Comparison of ENCODE assay signal across 19 cellular contexts in the genomic region with DNA sequence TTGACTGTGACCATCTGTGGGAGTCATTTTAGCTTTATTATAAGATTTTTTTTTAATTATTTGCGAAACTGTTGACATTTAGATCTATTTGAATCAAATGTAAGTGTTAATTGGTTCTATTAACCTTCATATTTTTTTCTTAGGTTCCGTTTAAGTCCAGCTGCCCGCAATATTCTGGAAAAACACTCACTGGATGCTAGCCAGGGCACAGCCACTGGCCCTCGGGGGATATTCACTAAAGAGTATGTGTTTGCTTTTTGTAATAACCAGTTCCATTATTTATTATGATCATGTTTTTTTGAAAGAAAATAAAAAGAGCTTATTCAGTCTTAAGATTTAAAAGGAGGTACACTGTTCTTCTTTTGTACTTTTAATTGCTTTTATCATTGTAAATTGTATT. TPM values are rescaled to one million over a fixed set of nuclear protein-coding genes. Genes with fewer than 3 reads are reported as not detected.
A peak's percentile ranks its signal among the peaks of the same experiment; 100 is the strongest.
DNase-seq lines count a peak whose midpoint lies in the region; ATAC-seq and TF ChIP-seq lines count a peak whose summit lies in the region.
"Had no signal": no experiment of that assay in that cellular context is flagged by ENCODE, and none has a peak within 500 bp of the region (broad histone marks: within the 10 kb centered on the region; RNA-seq: fewer than 3 reads in every experiment).

No MANE protein-coding gene starts in this region.

- no peak overlapping the region for H3K9ac ChIP-seq in mammary epithelial cell (ENCODE audit: insufficient read depth, low read length)
- H3K9ac ChIP-seq: BLaER1 treated with 17β-estradiol and CSF1 and Interleukin-3, amounts not matched to agents 10 nM and 100 nM had no signal

- H3K36me3 Mint-ChIP-seq in MCF 10A (ENCODE audit: insufficient read depth, unreplicated experiment), result peaks cover 37% of the 10 kb centered on the region

- H3K4me1 Mint-ChIP-seq in MCF 10A (ENCODE audit: insufficient read depth, unreplicated experiment), result peaks cover 5% of the 10 kb centered on the region
- H3K4me1 Mint-ChIP-seq: activated CD4-positive, alpha-beta T cell treated with anti-CD3 and anti-CD28 coated beads for 36 hours; stimulated activated effector memory CD8-positive, alpha-beta T cell treated with anti-CD3 and anti-CD28 coated beads, Interleukin-12 subunit alpha, Interleukin-12 subunit beta, amount 100 ng/mL, for 72 hours had no signal

- no peaks in the 10 kb centered on the region for H3K79me2 ChIP-seq in mammary epithelial cell (ENCODE audit: insufficient read depth, low read length)
- H3K79me2 ChIP-seq: hepatocyte had no signal

- in situ Hi-C loops in mammary epithelial cell (cut with MboI; ENCODE audit: low sequenced_read_pairs in 2 of 2), result no loop called here

- ATAC-seq in heart right ventricle, result no peak
- ATAC-seq: activated CD4-positive, alpha-beta T cell treated with anti-CD3 and anti-CD28 coated beads for 36 hours; stimulated activated effector memory CD8-positive, alpha-beta T cell treated with anti-CD3 and anti-CD28 coated beads, Interleukin-12 subunit alpha, Interleukin-12 subunit beta, amount 100 ng/mL, for 72 hours had no signal

- H3K4me1 ChIP-seq in mammary epithelial cell (ENCODE audit: insufficient read depth, low read length) (no peaks in the 10 kb centered on the region), heart right ventricle (peaks cover 0 to 20% (median 4%) of the 10 kb centered on the region in 9 donors), testis (peaks cover 6% of the 10 kb centered on the region)

- no peak overlapping the region for H3K4me3 Mint-ChIP-seq in MCF 10A (ENCODE audit: unreplicated experiment)
- H3K4me3 Mint-ChIP-seq: activated CD4-positive, alpha-beta T cell treated with anti-CD3 and anti-CD28 coated beads for 36 hours; stimulated activated effector memory CD8-positive, alpha-beta T cell treated with anti-CD3 and anti-CD28 coated beads, Interleukin-12 subunit alpha, Interleukin-12 subunit beta, amount 100 ng/mL, for 72 hours had no signal

- no peak overlapping the region for H3K4me2 ChIP-seq in mammary epithelial cell (ENCODE audit: insufficient read depth, low read depth, low read length)
- H3K4me2 ChIP-seq: BLaER1 treated with 17β-estradiol and CSF1 and Interleukin-3, amounts not matched to agents 10 nM and 100 nM; hepatocyte; PC-9 had no signal

- POLR2A ChIA-PET in MCF 10A (lab: Yijun Ruan, JAX), result interaction anchor here (0.6 to 1.2 kb wide), 6 partner anchors 10 to 432 kb away, joined by 3 to 5 read pairs (median 4); no protein-coding TSS in a partner anchor

- peak; percentile 7 for DNase-seq in MCF 10A (ENCODE audit: unreplicated experiment)
- DNase-seq in mammary epithelial cell, result no peak
- peak; percentile 54 for DNase-seq in RPMI7951 (ENCODE audit: low read depth)
- DNase-seq in heart right ventricle, result peak; percentile 12 to 22
- DNase-seq in testis, result peak; percentile 27
- DNase-seq in GM10266 (ENCODE audit: extremely low spot score), result no peak
- no peak for DNase-seq in DMS53 (lab: John Stamatoyannopoulos, UW)
- DNase-seq in activated effector memory CD4-positive, alpha-beta T cell treated with Interleukin-2 at 50 U/mL for 16 hours, result no peak
- DNase-seq: activated CD4-positive, alpha-beta T cell treated with anti-CD3 and anti-CD28 coated beads for 36 hours; esophagus squamous epithelium; NCI-H2029; NCI-H526; PC-9; trophoblast cell had no signal

- no peak overlapping the region for H2AFZ ChIP-seq in mammary epithelial cell (ENCODE audit: low read depth, low read length)
- H2AFZ ChIP-seq: hepatocyte, PC-9 had no signal

- no peaks in the 10 kb centered on the region for H4K20me1 ChIP-seq in mammary epithelial cell (ENCODE audit: insufficient read depth, low read length)
- H4K20me1 ChIP-seq: BLaER1 treated with 17β-estradiol and CSF1 and Interleukin-3, amounts not matched to agents 10 nM and 100 nM had no signal

- no peak for TF ChIP-seq CTCF in MCF 10A (IDR thresholded peaks at IDR 0.05; ENCODE audit: unreplicated experiment)
- TF ChIP-seq CTCF in mammary epithelial cell (conservative IDR thresholded peaks at IDR 0.05 in 1 of 2, IDR thresholded peaks at IDR 0.05 in 1 of 2; ENCODE audit: extremely low read depth in 1 of 2, insufficient read depth in 1 of 2, low read depth in 1 of 2, low read length in 2 of 2), result no peak
- TF ChIP-seq CTCF in heart right ventricle (IDR thresholded peaks at IDR 0.05), result no peak
- TF ChIP-seq CTCF in testis (IDR thresholded peaks at IDR 0.05), result no peak
- TF ChIP-seq CTCF in GM10266 (IDR thresholded peaks at IDR 0.05; ENCODE audit: control insufficient read depth, insufficient read depth, low read depth, missing control alignments), result no peak

- H3K36me3 ChIP-seq in mammary epithelial cell (ENCODE audit: insufficient read depth, low read length), result no peaks in the 10 kb centered on the region
- H3K36me3 ChIP-seq in heart right ventricle, result peaks cover 0 to 53% (median 4%) of the 10 kb centered on the region in 9 donors
- H3K36me3 ChIP-seq in testis (ENCODE audit: low read depth, missing control alignments), result no peaks in the 10 kb centered on the region
- H3K36me3 ChIP-seq: adrenal gland had no signal

- H3K9me3 Mint-ChIP-seq in MCF 10A (ENCODE audit: unreplicated experiment), result no peaks in the 10 kb centered on the region
- H3K9me3 Mint-ChIP-seq: stimulated activated effector memory CD8-positive, alpha-beta T cell treated with anti-CD3 and anti-CD28 coated beads, Interleukin-12 subunit alpha, Interleukin-12 subunit beta, amount 100 ng/mL, for 72 hours had no signal

- BruUV-seq in MCF 10A (replicated peaks; lab: Mats Ljungman, UMichigan) (no TSS peak), mammary epithelial cell (replicated peaks; lab: Mats Ljungman, UMichigan) (no TSS peak)

- dilution Hi-C loops in mammary epithelial cell (cut with HindIII; ENCODE audit: low sequenced_read_pairs), result no loop called here

- no peaks in the 10 kb centered on the region for H3K9me3 ChIP-seq in mammary epithelial cell (replicated peaks; ENCODE audit: insufficient read depth, low read length)
- H3K9me3 ChIP-seq in heart right ventricle, result no peaks in the 10 kb centered on the region
- no peaks in the 10 kb centered on the region for H3K9me3 ChIP-seq in testis
- H3K9me3 ChIP-seq: adrenal gland; BLaER1 treated with 17β-estradiol and CSF1 and Interleukin-3, amounts not matched to agents 10 nM and 100 nM; esophagus squamous epithelium had no signal

- intact Hi-C loops in MCF 10A (cut with micrococcal nuclease), result no loop called here
- intact Hi-C loops in mammary epithelial cell (cut with micrococcal nuclease), result no loop called here
- intact Hi-C loops in heart right ventricle (cut with DNase I), result no loop called here
- intact Hi-C loops in testis (cut with DNase I; ENCODE audit: low total_unique reads), result no loop called here

- no peaks in the 10 kb centered on the region for H3K27me3 Mint-ChIP-seq in MCF 10A (ENCODE audit: insufficient read depth, unreplicated experiment)
- H3K27me3 Mint-ChIP-seq: activated CD4-positive, alpha-beta T cell treated with anti-CD3 and anti-CD28 coated beads for 36 hours had no signal

- no peaks in the 10 kb centered on the region for H3K27me3 ChIP-seq in mammary epithelial cell (ENCODE audit: insufficient read depth, low read length)
- H3K27me3 ChIP-seq in heart right ventricle, result no peaks in the 10 kb centered on the region
- no peaks in the 10 kb centered on the region for H3K27me3 ChIP-seq in testis
- H3K27me3 ChIP-seq: adrenal gland; BLaER1 treated with 17β-estradiol and CSF1 and Interleukin-3, amounts not matched to agents 10 nM and 100 nM; cardiac muscle cell; esophagus squamous epithelium; hepatocyte had no signal

- H3K27ac Mint-ChIP-seq in MCF 10A (ENCODE audit: low read depth, unreplicated experiment), result peak overlapping the region; percentile 55
- H3K27ac Mint-ChIP-seq: activated CD4-positive, alpha-beta T cell treated with anti-CD3 and anti-CD28 coated beads for 36 hours; stimulated activated effector memory CD8-positive, alpha-beta T cell treated with anti-CD3 and anti-CD28 coated beads, Interleukin-12 subunit alpha, Interleukin-12 subunit beta, amount 100 ng/mL, for 72 hours had no signal

- CTCF ChIA-PET in MCF 10A (lab: Yijun Ruan, JAX), result interaction anchor here (0.6 to 1.0 kb wide), 3 partner anchors 17 to 527 kb away, joined by 3 read pairs; no protein-coding TSS in a partner anchor
- CTCF ChIA-PET in mammary epithelial cell (lab: Charles Lee; ENCODE audit: low non-redundant PET), result no interaction called here

- TF ChIP-seq POLR2A in testis (IDR thresholded peaks at IDR 0.05), result no peak

- 38% methylated on average over 4 of the region's 4 CpGs for WGBS in mammary epithelial cell (ENCODE audit: low coverage, missing lambda C conversion rate)
- 52 to 57% methylated on average over 4 of the region's 4 CpGs for WGBS in heart right ventricle, 2 donors
- 46 to 49% methylated on average over 4 of the region's 4 CpGs for WGBS in testis, 2 donors

- no peak overlapping the region for H3K4me3 ChIP-seq in mammary epithelial cell (replicated peaks in 1 of 3; ENCODE audit: insufficient read depth in 1 of 3, low read depth in 2 of 3, low read length in 3 of 3)
- H3K4me3 ChIP-seq in heart right ventricle, result no peak overlapping the region
- H3K4me3 ChIP-seq in testis, result no peak overlapping the region
- H3K4me3 ChIP-seq: adrenal gland; BLaER1 treated with 17β-estradiol and CSF1 and Interleukin-3, amounts not matched to agents 10 nM and 100 nM; cardiac muscle cell; esophagus squamous epithelium; hepatocyte; PC-9 had no signal

- H3K27ac ChIP-seq in mammary epithelial cell (ENCODE audit: insufficient read depth, low read depth, low read length) (no peak overlapping the region), heart right ventricle (no peak overlapping the region), testis (peak overlapping the region in 1 of 2 donors; percentile 50)
- H3K27ac ChIP-seq: adrenal gland; BLaER1 treated with 17β-estradiol and CSF1 and Interleukin-3, amounts not matched to agents 10 nM and 100 nM; cardiac muscle cell; esophagus squamous epithelium; hepatocyte; PC-9 had no signal

RNA-seq across cellular contexts. Expression of gene PDHX, which starts 43.9 kb away (rescaled TPM):
- total RNA-seq in MCF 10A (2022), result 35.5 and 35.9 TPM in 2 replicates
- total RNA-seq in mammary epithelial cell, result 10 to 100 TPM; 25.2 to 33.4 TPM
- 17.0 TPM for polyA plus RNA-seq in mammary epithelial cell
- polyA minus RNA-seq in mammary epithelial cell, result 23.2 TPM
- 39.2 and 41.0 TPM in 2 replicates for total RNA-seq in RPMI7951 (2014; rRNA removed; shearing (Covaris generic))
- 100 to 1,000 TPM; 108 to 203 (median 177) TPM for total RNA-seq in heart right ventricle
- 10 to 100 TPM; 52.7 to 58.4 TPM for polyA plus RNA-seq in heart right ventricle
- 10 to 100 TPM; 53.5 to 54.2 TPM for total RNA-seq in testis
- polyA plus RNA-seq in testis (ENCODE audit: insufficient read depth, low read depth, low replicate concordance), result 47.9 TPM

RNA-seq across cellular contexts. Expression of gene APIP, which starts 44.1 kb away (rescaled TPM):
- total RNA-seq in MCF 10A (2022), result 32.4 and 36.9 TPM in 2 replicates
- total RNA-seq in mammary epithelial cell, result 10 to 100 TPM; 10.7 to 19.0 TPM
- 8.0 TPM for polyA plus RNA-seq in mammary epithelial cell
- polyA minus RNA-seq in mammary epithelial cell, result not detected
- 40.3 and 48.1 TPM in 2 replicates for total RNA-seq in RPMI7951 (2014; rRNA removed; shearing (Covaris generic))
- 10 to 100 TPM; 22.8 to 34.9 (median 31.1) TPM for total RNA-seq in heart right ventricle
- 10 to 100 TPM; 17.2 to 21.3 TPM for polyA plus RNA-seq in heart right ventricle
- 10 to 100 TPM; 20.2 to 28.9 TPM for total RNA-seq in testis
- 27.7 TPM for polyA plus RNA-seq in testis (ENCODE audit: insufficient read depth, low read depth, low replicate concordance)

Comparison
In these comparisons a context has a peak if more than half of its experiments do, and no peak if none do; other contexts are left out.
1. DNase-seq: peak in MCF 10A (single experiment), RPMI7951 (single experiment), heart right ventricle (2 of 2) and testis (single experiment); none in mammary epithelial cell (single experiment), GM10266 (single experiment), DMS53 (single experiment) and activated effector memory CD4-positive, alpha-beta T cell treated with Interleukin-2 at 50 U/mL for 16 hours (single experiment).